In genomic region chr10:62217683-62218082, GRCh38 we compare ENCODE assay signal across 26 cellular contexts.
"Had no signal": no experiment of that assay in that cellular context is flagged by ENCODE, and none has a peak within 500 bp of the region (broad histone marks: within the 10 kb centered on the region; RNA-seq: fewer than 3 reads in every experiment).

No MANE protein-coding gene starts in this region.

- ATAC-seq: left lobe of liver; mucosa of descending colon; naive thymus-derived CD4-positive, alpha-beta T cell; natural killer cell treated with Interleukin-12 subunit alpha and Interleukin-12 subunit beta and Interleukin-15 and Interleukin-18, amount 100 ng/mL, for 72 hours; pancreas; sciatic nerve; stimulated activated naive B cell treated with anti-CD40 and anti-IgM and Interleukin-4, amounts not matched to agents 10 μg/mL and 1 μg/mL and 100 μg/mL, for 72 hours; stimulated activated naive CD8-positive, alpha-beta T cell treated with anti-CD3 and anti-CD28 coated beads, Interleukin-15, Interleukin-2, amounts not matched to agents 100 U/mL and 50 U/mL, for 24 hours had no signal

- H3K36me3 Mint-ChIP-seq: natural killer cell treated with Interleukin-12 subunit alpha and Interleukin-12 subunit beta and Interleukin-15 and Interleukin-18, amount 100 ng/mL, for 72 hours; stimulated activated naive B cell treated with anti-CD40 and anti-IgM and Interleukin-4, amounts not matched to agents 10 μg/mL and 1 μg/mL and 100 μg/mL, for 72 hours had no signal

- H3K27me3 ChIP-seq: pancreas, stomach, testis, thyroid gland, transverse colon, upper lobe of left lung, vagina had no signal

- H3K4me3 Mint-ChIP-seq: naive thymus-derived CD4-positive, alpha-beta T cell; natural killer cell treated with Interleukin-12 subunit alpha and Interleukin-12 subunit beta and Interleukin-15 and Interleukin-18, amount 100 ng/mL, for 72 hours; stimulated activated naive B cell treated with anti-CD40 and anti-IgM and Interleukin-4, amounts not matched to agents 10 μg/mL and 1 μg/mL and 100 μg/mL, for 72 hours had no signal

- H3K36me3 ChIP-seq: pancreas, prostate gland, stomach, thyroid gland, transverse colon, upper lobe of left lung, vagina had no signal

- H3K4me1 ChIP-seq: pancreas, prostate gland, stomach, testis, thyroid gland, transverse colon, upper lobe of left lung, vagina had no signal

- H3K27me3 Mint-ChIP-seq: stimulated activated naive B cell treated with anti-CD40 and anti-IgM and Interleukin-4, amounts not matched to agents 10 μg/mL and 1 μg/mL and 100 μg/mL, for 72 hours had no signal

- DNase-seq: islet precursor cell; midbrain; mucosa of descending colon; naive thymus-derived CD4-positive, alpha-beta T cell; pancreas; posterior cingulate gyrus; retina; right cardiac atrium; stimulated activated CD4-positive, alpha-beta T cell treated with anti-CD3 and anti-CD28 coated beads, Interleukin-12 subunit alpha, Interleukin-12 subunit beta, amount 100 ng/mL, for 4 hours; stimulated activated CD4-positive, alpha-beta T cell treated with anti-CD3 and anti-CD28 coated beads, Interleukin-15, amount 100 ng/mL, for 24 hours; stimulated activated CD4-positive, alpha-beta T cell treated with anti-CD3 and anti-CD28 coated beads, Interleukin-2, amount 100 ng/mL, for 24 hours; stimulated activated CD4-positive, alpha-beta T cell treated with anti-CD3 and anti-CD28 coated beads, Interleukin-4, amount 100 ng/mL, for 1 hour; stimulated activated naive B cell treated with anti-CD40 and anti-IgM and Interleukin-4, amounts not matched to agents 10 μg/mL and 1 μg/mL and 100 μg/mL, for 72 hours; stimulated activated naive CD8-positive, alpha-beta T cell treated with anti-CD3 and anti-CD28 coated beads, Interleukin-15, Interleukin-2, amounts not matched to agents 100 U/mL and 50 U/mL, for 24 hours; stomach; testis; thyroid gland; transverse colon; upper lobe of left lung had no signal

- H3K9me3 ChIP-seq: mucosa of descending colon, pancreas, prostate gland, stomach, testis, thyroid gland, transverse colon, upper lobe of left lung, vagina had no signal

- H3K9me3 Mint-ChIP-seq: natural killer cell treated with Interleukin-12 subunit alpha and Interleukin-12 subunit beta and Interleukin-15 and Interleukin-18, amount 100 ng/mL, for 72 hours; stimulated activated naive B cell treated with anti-CD40 and anti-IgM and Interleukin-4, amounts not matched to agents 10 μg/mL and 1 μg/mL and 100 μg/mL, for 72 hours had no signal

- H3K27ac ChIP-seq: pancreas, prostate gland, skin epidermis, stomach, testis, thyroid gland, transverse colon, upper lobe of left lung, vagina had no signal

- H3K27ac Mint-ChIP-seq: natural killer cell treated with Interleukin-12 subunit alpha and Interleukin-12 subunit beta and Interleukin-15 and Interleukin-18, amount 100 ng/mL, for 72 hours; stimulated activated naive B cell treated with anti-CD40 and anti-IgM and Interleukin-4, amounts not matched to agents 10 μg/mL and 1 μg/mL and 100 μg/mL, for 72 hours had no signal

- H3K4me3 ChIP-seq: lung, mucosa of descending colon, pancreas, prostate gland, skin epidermis, stomach, testis, thyroid gland, transverse colon, upper lobe of left lung, vagina had no signal
